In the genomic region with DNA sequence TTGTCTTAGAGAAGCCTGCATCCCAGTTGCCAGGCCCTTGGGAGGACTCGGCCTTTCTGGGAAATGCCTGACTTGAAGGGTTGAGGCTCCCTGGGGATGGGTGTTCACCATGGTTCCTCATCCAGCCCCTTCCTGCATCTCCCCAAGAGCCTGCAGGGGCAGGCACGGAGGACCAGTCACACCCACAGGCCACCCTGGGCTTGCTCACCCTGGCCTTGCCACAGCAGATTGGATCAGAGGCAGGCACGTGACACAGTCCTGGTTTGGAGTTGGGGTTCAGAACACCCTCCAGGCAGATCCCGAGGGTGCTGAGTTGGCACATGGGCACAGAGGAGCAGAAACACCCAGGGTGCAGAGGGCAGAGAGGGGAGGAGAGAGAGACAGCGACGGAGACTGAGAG, we compare ENCODE assay signal across 19 cellular contexts.
DNase-seq lines count a peak whose midpoint lies in the region; ATAC-seq, FAIRE-seq and TF ChIP-seq lines count a peak whose summit lies in the region.
"Had no signal": no experiment of that assay in that cellular context is flagged by ENCODE, and none has a peak within 500 bp of the region (broad histone marks: within the 10 kb centered on the region; RNA-seq: fewer than 3 reads in every experiment).

No MANE protein-coding gene starts in this region.

- no peak overlapping the region for H4K8ac ChIP-seq in H9 (replicated peaks; ENCODE audit: insufficient read length, low read depth, low read length)

- H3K36me3 ChIP-seq in BLaER1 (no peaks in the 10 kb centered on the region), keratinocyte (ENCODE audit: control insufficient read depth in 2 of 2, extremely low read depth in 1 of 2, insufficient read depth in 2 of 2, low read length in 2 of 2) (no peaks in the 10 kb centered on the region), spleen (no peaks in the 10 kb centered on the region)
- H3K36me3 ChIP-seq in BLaER1 treated with 17β-estradiol and CSF1 and Interleukin-3, amounts not matched to agents 10 nM and 100 nM, result no peaks in the 10 kb centered on the region
- H3K36me3 ChIP-seq: BE2C had no signal

- H3T11ph ChIP-seq in H9 (ENCODE audit: low read length), result no peak overlapping the region

- H2AK5ac ChIP-seq in H9 (ENCODE audit: insufficient read length, low read length), result no peak overlapping the region

- dilution Hi-C loops in keratinocyte (cut with MboI; ENCODE audit: extremely low pct_ligation_motif_present, low sequenced_read_pairs), result no loop called here

- H2BK5ac ChIP-seq in H9 (ENCODE audit: insufficient read length, low read length), result no peak overlapping the region

- H4K5ac ChIP-seq in H9 (ENCODE audit: insufficient read length, low read depth, low read length), result no peak overlapping the region

- peaks cover 0 to 4% of the 10 kb centered on the region in 2 experiments; a peak in 1 of 4 replicates for H3K4me1 Mint-ChIP-seq in H9

- H3K4me2 ChIP-seq in BLaER1, result peak overlapping the region; percentile 32; the same call in 1 of the 2 replicates
- H3K4me2 ChIP-seq in BLaER1 treated with 17β-estradiol and CSF1 and Interleukin-3, amounts not matched to agents 10 nM and 100 nM, result peak overlapping the region in 8 of 11 experiments; percentile 11 to 43 (median 24); a peak in 7 of 22 replicates
- peak overlapping the region; percentile 10 for H3K4me2 ChIP-seq in keratinocyte (ENCODE audit: control insufficient read depth, extremely low read depth, insufficient read depth, low read depth, low read length)
- H3K4me2 ChIP-seq in H9 (ENCODE audit: insufficient read depth, insufficient read length, low read length), result no peak overlapping the region

- no peak for FAIRE-seq in keratinocyte (lab: Jason Lieb, UNC)
- FAIRE-seq: A204.1, GM12878, HTR-8/SVneo had no signal

- no peaks in the 10 kb centered on the region for H3K23me2 ChIP-seq in H9 (ENCODE audit: insufficient read length, low read depth, low read length, poor library complexity, severe bottlenecking)

- no peak overlapping the region for H3K18ac ChIP-seq in H9 (ENCODE audit: insufficient read length, low read depth, low read length)

- intact Hi-C loops in spleen (cut with DNase I; ENCODE audit: low total_unique reads), result no loop called here

- H4K91ac ChIP-seq in H9 (ENCODE audit: insufficient read length, low read depth, low read length), result no peak overlapping the region

- TF ChIP-seq POLR2A in spleen (IDR thresholded peaks at IDR 0.05), result no peak

- H3K79me2 ChIP-seq in keratinocyte (ENCODE audit: control insufficient read depth, insufficient read depth, low read length), result no peaks in the 10 kb centered on the region
- no peaks in the 10 kb centered on the region for H3K79me2 ChIP-seq in H9 (ENCODE audit: insufficient read depth, low read length)

- no peaks in the 10 kb centered on the region for H3K27me3 ChIP-seq in BLaER1
- H3K27me3 ChIP-seq in BLaER1 treated with 17β-estradiol and CSF1 and Interleukin-3, amounts not matched to agents 10 nM and 100 nM, result no peaks in the 10 kb centered on the region
- H3K27me3 ChIP-seq in keratinocyte (ENCODE audit: control insufficient read depth, extremely low read depth, insufficient read depth, low read length), result peaks cover 8% of the 10 kb centered on the region
- H3K27me3 ChIP-seq in spleen (replicated peaks in 1 of 7), result peaks cover 0 to 41% (median 0%) of the 10 kb centered on the region in 7 donors
- no peaks in the 10 kb centered on the region for H3K27me3 ChIP-seq in H9 (ENCODE audit: insufficient read depth, low read length)
- H3K27me3 ChIP-seq: BE2C had no signal

- H3K9me1 ChIP-seq in keratinocyte (ENCODE audit: control insufficient read depth, extremely low read depth, insufficient read depth, low read length), result no peaks in the 10 kb centered on the region

- H3K9me3 ChIP-seq in BLaER1, result no peaks in the 10 kb centered on the region
- H3K9me3 ChIP-seq in BLaER1 treated with 17β-estradiol and CSF1 and Interleukin-3, amounts not matched to agents 10 nM and 100 nM (replicated peaks in 1 of 11), result peaks cover 0 to 1% (median 0%) of the 10 kb centered on the region in 11 experiments; a peak in 1 of 22 replicates
- no peaks in the 10 kb centered on the region for H3K9me3 ChIP-seq in keratinocyte (ENCODE audit: control insufficient read depth, low read depth, low read length)
- H3K9me3 ChIP-seq in spleen, result no peaks in the 10 kb centered on the region
- no peaks in the 10 kb centered on the region for H3K9me3 ChIP-seq in H9 (ENCODE audit: control insufficient read depth, low read depth, low read length)
- H3K9me3 ChIP-seq: BE2C had no signal

- WGBS in spleen, 5 donors, result 65 to 88% (median 75%) methylated on average over 4 to 6 of the region's 6 CpGs
- WGBS in H9 (ENCODE audit: extremely low coverage, insufficient read length, low lambda C conversion rate), result no CpG with 5 or more reads among the region's 6 CpGs

- H3K9ac ChIP-seq in BLaER1 (no peak overlapping the region), keratinocyte (ENCODE audit: control insufficient read depth, extremely low read depth, insufficient read depth, low read length) (no peak overlapping the region), H9 (ENCODE audit: extremely low read depth, insufficient read length, low read length) (no peak overlapping the region)
- no peak overlapping the region for H3K9ac ChIP-seq in BLaER1 treated with 17β-estradiol and CSF1 and Interleukin-3, amounts not matched to agents 10 nM and 100 nM
- H3K9ac ChIP-seq: GM23248 had no signal

- no peak overlapping the region for H3K14ac ChIP-seq in H9 (ENCODE audit: insufficient read depth, low read length)

- no peak for DNase-seq in keratinocyte (ENCODE audit: low read depth, low spot score)
- DNase-seq in spleen, result peak; percentile 40
- no peak for DNase-seq in NK-92 treated with Interleukin-12 subunit alpha and Interleukin-12 subunit beta, amount 100 ng/mL, for 24 hours (lab: John Stamatoyannopoulos, UW)
- no peak for DNase-seq in H9
- DNase-seq: ACHN; BE2C; Calu3; CD8-positive, alpha-beta T cell; DND-41; EL; GM23248; HCEC 1CT; KG1 had no signal

- no peak overlapping the region for H2BK15ac ChIP-seq in H9 (ENCODE audit: low read depth, low read length)

- H2AFZ ChIP-seq in keratinocyte (ENCODE audit: control insufficient read depth, low read length) (no peak overlapping the region), H9 (ENCODE audit: low read length) (no peak overlapping the region)
- H2AFZ ChIP-seq: GM23248 had no signal

- H3K9me3 Mint-ChIP-seq in H9, result no peaks in the 10 kb centered on the region
- H3K9me3 Mint-ChIP-seq: CD8-positive, alpha-beta T cell had no signal

- H3K23ac ChIP-seq in H9 (ENCODE audit: insufficient read length, low read depth, low read length), result no peak overlapping the region

- H2BK120ac ChIP-seq in H9 (ENCODE audit: low read depth, low read length, poor library complexity, severe bottlenecking), result no peak overlapping the region

- no peak overlapping the region for H2BK20ac ChIP-seq in H9 (ENCODE audit: low read depth, low read length, poor library complexity, severe bottlenecking)

- H3K27ac ChIP-seq in BLaER1 (no peak overlapping the region), keratinocyte (ENCODE audit: control insufficient read depth, insufficient read depth, low read length) (no peak overlapping the region), spleen (no peak overlapping the region), H9 (ENCODE audit: insufficient read length, low read depth, low read length) (no peak overlapping the region)
- H3K27ac ChIP-seq in BLaER1 treated with 17β-estradiol and CSF1 and Interleukin-3, amounts not matched to agents 10 nM and 100 nM, result no peak overlapping the region
- H3K27ac ChIP-seq: GM23248 had no signal

- H3K27me3 Mint-ChIP-seq in H9 (ENCODE audit: low read depth), result no peaks in the 10 kb centered on the region; the same call in 1 of the 2 replicates

- peak overlapping the region in 1 of 3 experiments; percentile 63; a peak in 2 of 7 replicates for H3K27ac Mint-ChIP-seq in H9
- H3K27ac Mint-ChIP-seq: CD8-positive, alpha-beta T cell had no signal

- H3K4me1 ChIP-seq in BLaER1, result peaks cover 25% of the 10 kb centered on the region
- H3K4me1 ChIP-seq in BLaER1 treated with 17β-estradiol and CSF1 and Interleukin-3, amounts not matched to agents 10 nM and 100 nM, result peaks cover 0 to 15% (median 5%) of the 10 kb centered on the region in 10 experiments; a peak in 9 of 20 replicates
- H3K4me1 ChIP-seq in keratinocyte (ENCODE audit: control insufficient read depth, extremely low read depth, insufficient read depth, low read length), result no peaks in the 10 kb centered on the region
- H3K4me1 ChIP-seq in spleen, result no peaks in the 10 kb centered on the region
- no peaks in the 10 kb centered on the region for H3K4me1 ChIP-seq in H9 (ENCODE audit: insufficient read depth, low read length)
- H3K4me1 ChIP-seq: BE2C had no signal

- no peak overlapping the region for H3K4me3 ChIP-seq in BLaER1
- H3K4me3 ChIP-seq in BLaER1 treated with 17β-estradiol and CSF1 and Interleukin-3, amounts not matched to agents 10 nM and 100 nM, result no peak overlapping the region
- H3K4me3 ChIP-seq in keratinocyte (ENCODE audit: control insufficient read depth in 2 of 3, extremely low read depth in 1 of 3, insufficient read depth in 2 of 3, low read depth in 1 of 3, low read length in 3 of 3), result no peak overlapping the region
- no peak overlapping the region for H3K4me3 ChIP-seq in spleen
- H3K4me3 ChIP-seq: GM12878, GM23248 had no signal

- no peak for ATAC-seq in HG02852 (IDR thresholded peaks at IDR 0.05; ENCODE audit: unreplicated experiment)
- ATAC-seq: CD8-positive, alpha-beta T cell; GM12878 had no signal

- no peaks in the 10 kb centered on the region; a peak in 1 of 7 replicates for H3K36me3 Mint-ChIP-seq in H9 (ENCODE audit: insufficient read depth in 1 of 3, low read depth in 3 of 3)
- H3K36me3 Mint-ChIP-seq: CD8-positive, alpha-beta T cell had no signal

- H3K4ac ChIP-seq in H9 (ENCODE audit: low read depth, low read length), result no peak overlapping the region

- no peak overlapping the region for H3K4me3 Mint-ChIP-seq in H9
- H3K4me3 Mint-ChIP-seq: CD8-positive, alpha-beta T cell had no signal

- TF ChIP-seq CTCF in keratinocyte (optimal IDR thresholded peaks at IDR 0.05 in 1 of 3, IDR thresholded peaks at IDR 0.05 in 1 of 3, conservative IDR thresholded peaks at IDR 0.05 in 1 of 3; ENCODE audit: extremely low read depth in 1 of 3, insufficient read depth in 2 of 3, low read length in 3 of 3), result no peak
- TF ChIP-seq CTCF in spleen (IDR thresholded peaks at IDR 0.05 in 8 of 11, conservative IDR thresholded peaks at IDR 0.05 in 3 of 11), result no peak
- no peak for TF ChIP-seq CTCF in H9 (conservative IDR thresholded peaks at IDR 0.05)

- no peaks in the 10 kb centered on the region for H3K79me1 ChIP-seq in H9 (ENCODE audit: insufficient read depth, low read depth, low read length, poor library complexity, severe bottlenecking)

- no peaks in the 10 kb centered on the region for H4K20me1 ChIP-seq in BLaER1
- no peaks in the 10 kb centered on the region for H4K20me1 ChIP-seq in BLaER1 treated with 17β-estradiol and CSF1 and Interleukin-3, amounts not matched to agents 10 nM and 100 nM
- no peaks in the 10 kb centered on the region for H4K20me1 ChIP-seq in keratinocyte (ENCODE audit: control insufficient read depth, extremely low read depth, insufficient read depth, low read length)
- H4K20me1 ChIP-seq in H9 (ENCODE audit: control insufficient read depth, insufficient read depth, insufficient read length), result no peaks in the 10 kb centered on the region

- H2BK12ac ChIP-seq in H9 (ENCODE audit: insufficient read length, low read depth, low read length), result no peak overlapping the region

- no peak overlapping the region for H3K56ac ChIP-seq in H9 (ENCODE audit: insufficient read length, low read depth, low read length)
